In the genomic region with DNA sequence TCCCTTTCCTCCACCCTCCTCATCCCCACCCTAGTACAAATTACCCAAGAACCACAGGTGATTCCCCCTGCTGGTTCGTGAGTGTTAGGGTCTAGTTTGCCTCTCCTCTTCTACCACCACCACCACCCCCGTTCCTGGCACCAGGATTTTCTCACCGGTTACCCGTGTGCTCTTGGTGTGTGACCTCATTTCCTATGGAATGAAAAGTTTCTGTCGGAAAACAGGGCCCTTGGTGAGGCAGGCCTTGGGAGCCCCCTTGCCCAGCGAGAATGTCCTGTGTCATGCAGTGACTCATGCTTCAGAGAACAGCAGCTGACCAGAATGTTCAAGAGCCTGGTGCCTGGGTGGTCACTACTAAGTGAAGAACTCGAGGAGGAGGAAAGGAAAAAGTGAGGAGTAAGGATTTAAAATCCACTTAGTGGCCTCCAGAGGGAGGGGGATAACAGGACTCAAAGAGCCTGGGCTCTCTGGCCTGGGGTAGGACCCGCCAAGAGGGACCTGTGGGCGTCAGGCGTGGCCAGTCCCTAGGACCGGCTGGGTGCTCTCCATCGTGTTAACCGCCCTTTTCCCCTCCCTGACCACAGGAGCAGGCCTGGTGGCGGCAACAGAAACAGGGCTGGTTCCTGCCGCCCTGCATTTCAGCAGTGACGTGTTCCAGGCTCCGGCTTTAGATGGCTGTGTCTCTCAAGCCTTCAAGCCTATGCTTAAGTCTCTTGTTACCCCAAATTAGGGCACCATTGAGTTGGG, we compare ENCODE assay signal across 9 cellular contexts. TPM values are rescaled to one million over a fixed set of nuclear protein-coding genes. Genes with fewer than 3 reads are reported as not detected.
DNase-seq lines count a peak whose midpoint lies in the region; ATAC-seq, FAIRE-seq and TF ChIP-seq lines count a peak whose summit lies in the region.
"Had no signal": no experiment of that assay in that cellular context is flagged by ENCODE, and none has a peak within 500 bp of the region (broad histone marks: within the 10 kb centered on the region; RNA-seq: fewer than 3 reads in every experiment).

No MANE protein-coding gene starts in this region.

- peak overlapping the region in 2 of 4 donors; percentile 57 to 58 for H3K4me3 ChIP-seq in Peyer's patch

- peak overlapping the region; percentile 100 for H3K27ac Mint-ChIP-seq in mesothelial cell of epicardium

- no peaks in the 10 kb centered on the region for H3K27me3 Mint-ChIP-seq in mesothelial cell of epicardium (ENCODE audit: low read depth)

- FAIRE-seq in endometrium (lab: Jason Lieb, UNC) = peak; percentile 57
- FAIRE-seq: islet of Langerhans had no signal

- no peaks in the 10 kb centered on the region for H3K36me3 ChIP-seq in Peyer's patch

- no peaks in the 10 kb centered on the region for H3K9me3 Mint-ChIP-seq in mesothelial cell of epicardium

- no peak for ATAC-seq in GM19395 (IDR thresholded peaks at IDR 0.05; ENCODE audit: unreplicated experiment)
- ATAC-seq in GM19035 (IDR thresholded peaks at IDR 0.05; ENCODE audit: unreplicated experiment) = no peak

- no peaks in the 10 kb centered on the region for H3K9me3 ChIP-seq in Peyer's patch

- TF ChIP-seq CTCF in Peyer's patch (IDR thresholded peaks at IDR 0.05) (no peak), mesothelial cell of epicardium (IDR thresholded peaks at IDR 0.05; ENCODE audit: unreplicated experiment) (peak; percentile 42)

- TF ChIP-seq POLR2A in Peyer's patch (IDR thresholded peaks at IDR 0.05) = no peak

- H3K4me1 Mint-ChIP-seq in mesothelial cell of epicardium = peaks cover 52% of the 10 kb centered on the region

- peaks cover 0 to 38% (median 0%) of the 10 kb centered on the region in 4 donors for H3K4me1 ChIP-seq in Peyer's patch

- peak overlapping the region; percentile 26 to 81 (median 72) for H3K27ac ChIP-seq in Peyer's patch

- peak overlapping the region; percentile 72 for H3K4me3 Mint-ChIP-seq in mesothelial cell of epicardium

- H3K36me3 Mint-ChIP-seq in mesothelial cell of epicardium = no peaks in the 10 kb centered on the region

- no peaks in the 10 kb centered on the region for H3K27me3 ChIP-seq in Peyer's patch

- DNase-seq in COLO829 (ENCODE audit: low spot score) = peak; percentile 96
- DNase-seq in Peyer's patch = peak in 1 of 3 donors; percentile 62
- DNase-seq in mesothelial cell of epicardium (ENCODE audit: low spot score in 2 of 2, unreplicated experiment in 2 of 2) = peak in 1 of 2 experiments; percentile 45
- DNase-seq in ureter (ENCODE audit: low spot score) = peak; percentile 64
- no peak for DNase-seq in NCI-H2107 (lab: John Stamatoyannopoulos, UW)

RNA-seq across cellular contexts. Expression of gene C22orf31, which starts 30.2 kb away (rescaled TPM):
- not detected for total RNA-seq in Peyer's patch
- total RNA-seq in mesothelial cell of epicardium = 0.44 to 0.45 TPM in 2 of 3 replicates, not detected in the other
- total RNA-seq in ureter = not detected

RNA-seq across cellular contexts. Expression of gene KREMEN1, which starts 41.4 kb away (rescaled TPM):
- 10 to 100 TPM in 3 of 4 donors, 1 to 10 TPM in 1; 8.2 to 32.2 (median 16.1) TPM for total RNA-seq in Peyer's patch
- total RNA-seq in mesothelial cell of epicardium = 24.4 to 30.9 TPM (median 28.5 TPM) in 3 replicates
- 16.5 TPM for total RNA-seq in ureter
